In genomic region chr3:16908006-16908405, GRCh38 we compare ENCODE assay signal across 24 cellular contexts. TPM values are rescaled to one million over a fixed set of nuclear protein-coding genes. Genes with fewer than 3 reads are reported as not detected.
DNase-seq lines count a peak whose midpoint lies in the region; ATAC-seq, FAIRE-seq and TF ChIP-seq lines count a peak whose summit lies in the region.
"Had no signal": no experiment of that assay in that cellular context is flagged by ENCODE, and none has a peak within 500 bp of the region (broad histone marks: within the 10 kb centered on the region; RNA-seq: fewer than 3 reads in every experiment).

No MANE protein-coding gene starts in this region.

- H3K27me3 Mint-ChIP-seq in T-helper 2 cell treated with Interferon-gamma antibody and Interleukin-4, amounts not matched to agents 5 μg/mL and 100 μg/mL, for 36 hours (ENCODE audit: low read depth) = no peaks in the 10 kb centered on the region
- no peaks in the 10 kb centered on the region for H3K27me3 Mint-ChIP-seq in CD4-positive, alpha-beta T cell
- no peaks in the 10 kb centered on the region for H3K27me3 Mint-ChIP-seq in central memory CD8-positive, alpha-beta T cell
- no peaks in the 10 kb centered on the region for H3K27me3 Mint-ChIP-seq in memory B cell
- H3K27me3 Mint-ChIP-seq: CD4-positive, alpha-beta memory T cell had no signal

- no peaks in the 10 kb centered on the region for H3K9me3 ChIP-seq in CD4-positive, alpha-beta T cell (ENCODE audit: control insufficient read depth, low read length)
- H3K9me3 ChIP-seq: BLaER1, Caco-2, MG63 had no signal

- peaks cover 23% of the 10 kb centered on the region for H3K36me3 Mint-ChIP-seq in T-helper 2 cell treated with Interferon-gamma antibody and Interleukin-4, amounts not matched to agents 5 μg/mL and 100 μg/mL, for 36 hours (ENCODE audit: low read depth)
- H3K36me3 Mint-ChIP-seq in CD4-positive, alpha-beta T cell (ENCODE audit: low read depth) = no peaks in the 10 kb centered on the region
- H3K36me3 Mint-ChIP-seq in central memory CD8-positive, alpha-beta T cell (ENCODE audit: insufficient read depth) = peaks cover 2% of the 10 kb centered on the region
- H3K36me3 Mint-ChIP-seq in memory B cell = peaks cover 21% of the 10 kb centered on the region

- no peak for FAIRE-seq in urothelium cell line (lab: Jason Lieb, UNC)
- FAIRE-seq: GM12878 had no signal

- no peaks in the 10 kb centered on the region for H3K36me3 ChIP-seq in brain microvascular endothelial cell (replicated peaks)
- H3K36me3 ChIP-seq: BLaER1, MG63 had no signal

- no peaks in the 10 kb centered on the region for H3K27me3 ChIP-seq in CD4-positive, alpha-beta T cell (ENCODE audit: control insufficient read depth, insufficient read depth, low read length)
- no peaks in the 10 kb centered on the region for H3K27me3 ChIP-seq in brain microvascular endothelial cell (replicated peaks)
- H3K27me3 ChIP-seq: BLaER1, MG63 had no signal

- DNase-seq in T-helper 2 cell treated with Interferon-gamma antibody and Interleukin-4, amounts not matched to agents 5 μg/mL and 100 μg/mL, for 36 hours (ENCODE audit: low spot score) = no peak
- DNase-seq in T-helper 2 cell (no peak), memory B cell (ENCODE audit: low spot score in 2 of 2) (no peak), urothelium cell line (ENCODE audit: low spot score) (no peak), HUDEP-2 (lab: John Stamatoyannopoulos, UW; ENCODE audit: unreplicated experiment in 76 of 76) (no peak), brain microvascular endothelial cell (no peak)
- DNase-seq in CD4-positive, alpha-beta T cell = no peak
- DNase-seq in central memory CD8-positive, alpha-beta T cell (ENCODE audit: low spot score in 2 of 2) = no peak
- DNase-seq: ACHN; Caco-2; CD4-positive, alpha-beta memory T cell; DMS 273 treated with DMSO at 0.1 percent for 48 hours; DMS79 treated with DMSO at 0.1 percent for 48 hours; H7; MG63; NCI-H1436; NCI-H1930; NCI-H510A treated with DMSO at 0.1 percent for 48 hours; NCI-H748 treated with DMSO at 0.1 percent for 48 hours had no signal

- H3K4me3 ChIP-seq in brain microvascular endothelial cell (ENCODE audit: low read depth, low read length) = no peak overlapping the region
- H3K4me3 ChIP-seq: BLaER1, MG63 had no signal

- peak overlapping the region; percentile 11 for H3K4me3 Mint-ChIP-seq in T-helper 2 cell treated with Interferon-gamma antibody and Interleukin-4, amounts not matched to agents 5 μg/mL and 100 μg/mL, for 36 hours
- no peak overlapping the region for H3K4me3 Mint-ChIP-seq in CD4-positive, alpha-beta T cell
- no peak overlapping the region for H3K4me3 Mint-ChIP-seq in central memory CD8-positive, alpha-beta T cell
- no peak overlapping the region for H3K4me3 Mint-ChIP-seq in memory B cell

- intact Hi-C loops in CD4-positive, alpha-beta T cell (cut with DNase I, micrococcal nuclease) = loop anchor here in 1 of 2 experiments (2.0 kb wide), 1 partner anchor 17 kb away; no protein-coding TSS in a partner anchor

- CTCF ChIA-PET in CD4-positive, alpha-beta T cell (lab: Charles Lee) = interaction anchor here (1.5 to 1.7 kb wide), 2 partner anchors 8 to 24 kb away, joined by 3 to 4 read pairs; no protein-coding TSS in a partner anchor

- ATAC-seq in CD4-positive, alpha-beta T cell (ENCODE audit: poor library complexity) = no peak
- ATAC-seq in central memory CD8-positive, alpha-beta T cell (replicated peaks; ENCODE audit: extremely low read depth, poor library complexity, severe bottlenecking) = no peak
- no peak for ATAC-seq in memory B cell (ENCODE audit: low read depth)
- ATAC-seq: Panc1 had no signal

- H3K27ac ChIP-seq in CD4-positive, alpha-beta T cell (ENCODE audit: low read depth, low read length) = no peak overlapping the region
- no peak overlapping the region for H3K27ac ChIP-seq in brain microvascular endothelial cell
- H3K27ac ChIP-seq: 22Rv1, BLaER1 had no signal

- in situ Hi-C loops in brain microvascular endothelial cell (cut with HindIII; ENCODE audit: low pct_ligation_motif_present, low sequenced_read_pairs) = no loop called here

- POLR2A ChIA-PET in CD4-positive, alpha-beta T cell (lab: Charles Lee) = interaction anchor here (0.9 to 2.1 kb wide), 3 partner anchors 8 to 66 kb away, joined by 3 to 8 read pairs (median 5); partner anchors contain the start of gene PLCL2

- no peaks in the 10 kb centered on the region for H3K9me3 Mint-ChIP-seq in T-helper 2 cell treated with Interferon-gamma antibody and Interleukin-4, amounts not matched to agents 5 μg/mL and 100 μg/mL, for 36 hours
- H3K9me3 Mint-ChIP-seq in CD4-positive, alpha-beta T cell = no peaks in the 10 kb centered on the region
- H3K9me3 Mint-ChIP-seq in central memory CD8-positive, alpha-beta T cell = no peaks in the 10 kb centered on the region
- H3K9me3 Mint-ChIP-seq in memory B cell = peaks cover 2% of the 10 kb centered on the region

- TF ChIP-seq CTCF in CD4-positive, alpha-beta T cell (IDR thresholded peaks at IDR 0.05) = no peak
- TF ChIP-seq CTCF in brain microvascular endothelial cell (IDR thresholded peaks at IDR 0.05; ENCODE audit: low read depth, low read length, missing control alignments) = no peak

- peaks cover 61% of the 10 kb centered on the region for H3K4me1 Mint-ChIP-seq in T-helper 2 cell treated with Interferon-gamma antibody and Interleukin-4, amounts not matched to agents 5 μg/mL and 100 μg/mL, for 36 hours (ENCODE audit: low read depth)
- H3K4me1 Mint-ChIP-seq in CD4-positive, alpha-beta T cell (ENCODE audit: low read depth) = peaks cover 84% of the 10 kb centered on the region
- peaks cover 65% of the 10 kb centered on the region for H3K4me1 Mint-ChIP-seq in central memory CD8-positive, alpha-beta T cell
- peaks cover 52% of the 10 kb centered on the region for H3K4me1 Mint-ChIP-seq in memory B cell

- no peak overlapping the region for H3K27ac Mint-ChIP-seq in T-helper 2 cell treated with Interferon-gamma antibody and Interleukin-4, amounts not matched to agents 5 μg/mL and 100 μg/mL, for 36 hours
- H3K27ac Mint-ChIP-seq in CD4-positive, alpha-beta T cell = peak overlapping the region; percentile 47
- peak overlapping the region; percentile 29 for H3K27ac Mint-ChIP-seq in central memory CD8-positive, alpha-beta T cell (ENCODE audit: low read depth)
- H3K27ac Mint-ChIP-seq in memory B cell = peak overlapping the region; percentile 61

RNA-seq across cellular contexts. Expression of gene PLCL2, which starts 23.3 kb away (rescaled TPM):
- total RNA-seq in CD4-positive, alpha-beta T cell = 10 to 100 TPM; 35.1 to 36.3 TPM
- total RNA-seq: LHCN-M2 had no signal
